1 cellular context compared by ENCODE assay signal in the genomic region with DNA sequence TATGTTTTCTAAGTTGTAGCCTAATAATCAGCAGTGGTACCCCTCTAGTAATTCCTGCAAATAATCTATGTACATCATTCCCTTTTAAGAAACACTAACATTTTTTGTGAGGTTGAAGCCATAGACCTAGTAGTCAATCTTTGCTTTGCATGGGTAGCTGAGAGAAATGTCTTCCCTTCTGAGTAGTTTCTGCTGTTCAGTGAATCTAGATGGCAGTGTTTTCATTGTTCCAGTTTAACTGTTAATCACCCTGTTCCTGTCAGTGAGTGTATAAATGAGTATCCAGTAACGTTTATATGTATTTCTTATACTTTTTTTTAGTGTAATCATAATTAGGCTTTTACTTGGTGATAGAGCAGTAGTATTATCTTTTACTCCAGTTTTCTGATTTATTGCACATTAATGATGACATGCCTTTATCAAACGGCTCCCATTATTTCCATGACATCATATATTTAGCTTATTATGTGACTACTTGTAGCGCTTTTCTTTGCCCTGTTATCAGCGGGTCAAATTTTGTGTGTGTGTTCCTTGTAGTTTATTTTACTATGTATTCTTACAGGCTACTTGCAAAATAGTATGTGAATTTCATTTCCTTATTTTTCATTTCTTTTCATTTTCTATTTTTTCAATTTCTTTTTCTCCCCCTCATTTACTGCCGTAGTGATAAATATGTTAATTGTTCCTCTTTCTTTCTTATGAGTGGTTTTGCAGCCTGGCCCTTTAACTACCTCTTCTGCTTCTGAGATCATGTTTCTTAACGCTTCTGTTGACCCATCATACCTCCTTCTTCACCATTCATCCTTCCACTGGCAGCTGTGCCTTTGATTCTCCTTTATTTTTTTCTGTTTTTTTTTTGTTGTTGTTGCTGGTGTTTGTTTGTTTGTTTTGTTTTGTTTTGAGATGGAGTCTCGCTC.
A peak's percentile ranks its signal among the peaks of the same experiment; 100 is the strongest.
TF ChIP-seq lines count a peak whose summit lies in the region.

No MANE protein-coding gene starts in this region.

TF ChIP-seq in HEK293, 187 proteins besides CTCF, POLR2A, EP300 and RAD21 (continued from another document and continues in another):
- TF ChIP-seq, protein P1, sequence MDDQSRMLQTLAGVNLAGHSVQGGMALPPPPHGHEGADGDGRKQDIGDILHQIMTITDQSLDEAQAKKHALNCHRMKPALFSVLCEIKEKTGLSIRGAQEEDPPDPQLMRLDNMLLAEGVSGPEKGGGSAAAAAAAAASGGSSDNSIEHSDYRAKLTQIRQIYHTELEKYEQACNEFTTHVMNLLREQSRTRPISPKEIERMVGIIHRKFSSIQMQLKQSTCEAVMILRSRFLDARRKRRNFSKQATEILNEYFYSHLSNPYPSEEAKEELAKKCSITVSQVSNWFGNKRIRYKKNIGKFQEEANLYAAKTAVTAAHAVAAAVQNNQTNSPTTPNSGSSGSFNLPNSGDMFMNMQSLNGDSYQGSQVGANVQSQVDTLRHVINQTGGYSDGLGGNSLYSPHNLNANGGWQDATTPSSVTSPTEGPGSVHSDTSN (CRISPR knock-in tag; IDR thresholded peaks at IDR 0.05) = no peak
- TF ChIP-seq ZNF211 (tag by site-specific recombination; IDR thresholded peaks at IDR 0.05; ENCODE audit: low read depth) (no peak), ZNF701 (tag by site-specific recombination; IDR thresholded peaks at IDR 0.05) (no peak), ZNF521 (tag by site-specific recombination; IDR thresholded peaks at IDR 0.05) (no peak), ZBTB21 (tag by site-specific recombination; IDR thresholded peaks at IDR 0.05) (peak; percentile 48; the same call in 1 of the 2 replicates), ZNF10 (tag by site-specific recombination; IDR thresholded peaks at IDR 0.05) (no peak), ZNF830 (tag by site-specific recombination; IDR thresholded peaks at IDR 0.05; ENCODE audit: low read depth) (no peak), ZNF560 (tag by site-specific recombination; IDR thresholded peaks at IDR 0.05; ENCODE audit: borderline replicate concordance) (no peak), ZBTB48 (tag by site-specific recombination; IDR thresholded peaks at IDR 0.05) (no peak), ZNF391 (tag by site-specific recombination; IDR thresholded peaks at IDR 0.05; ENCODE audit: borderline replicate concordance, low read depth) (no peak), ZNF37A (tag by site-specific recombination; IDR thresholded peaks at IDR 0.05) (no peak), ZNF214 (tag by site-specific recombination; IDR thresholded peaks at IDR 0.05; ENCODE audit: borderline replicate concordance) (no peak), ZEB2 (tag by site-specific recombination; IDR thresholded peaks at IDR 0.05) (peak; percentile 90), MEIS1 (CRISPR knock-in tag; IDR thresholded peaks at IDR 0.05; ENCODE audit: borderline replicate concordance) (no peak), KLF16 (tag by site-specific recombination; IDR thresholded peaks at IDR 0.05) (peak; percentile 56), ZNF473 (tag by site-specific recombination; IDR thresholded peaks at IDR 0.05) (no peak), ZNF510 (tag by site-specific recombination; IDR thresholded peaks at IDR 0.05; ENCODE audit: insufficient replicate concordance) (no peak), ZNF792 (tag by site-specific recombination; IDR thresholded peaks at IDR 0.05) (no peak), ZNF354C (tag by site-specific recombination; IDR thresholded peaks at IDR 0.05; ENCODE audit: borderline replicate concordance, low read depth) (no peak), ZFP37 (tag by site-specific recombination; IDR thresholded peaks at IDR 0.05) (no peak), REPIN1 (tag by site-specific recombination; IDR thresholded peaks at IDR 0.05; ENCODE audit: low read depth) (no peak), ZNF133 (tag by site-specific recombination; IDR thresholded peaks at IDR 0.05) (no peak), ZNF48 (tag by site-specific recombination; IDR thresholded peaks at IDR 0.05) (no peak), TCF7L2 (IDR thresholded peaks at IDR 0.05; ENCODE audit: borderline replicate concordance, low read depth, low read length) (no peak), ZNF114 (tag by site-specific recombination; IDR thresholded peaks at IDR 0.05) (no peak), ZNF239 (tag by site-specific recombination; IDR thresholded peaks at IDR 0.05) (no peak), ZNF274 (IDR thresholded peaks at IDR 0.05; ENCODE audit: low read length) (no peak), ZNF274 (tag by site-specific recombination; IDR thresholded peaks at IDR 0.05; ENCODE audit: borderline replicate concordance) (no peak), ZNF223 (tag by site-specific recombination; IDR thresholded peaks at IDR 0.05) (no peak), ZNF76 (tag by site-specific recombination; IDR thresholded peaks at IDR 0.05; ENCODE audit: borderline replicate concordance, low read depth) (0 out of 2 replicates have a peak, but pooled peaks have one; percentile 20), ZNF184 (tag by site-specific recombination; IDR thresholded peaks at IDR 0.05) (no peak), KLF8 (tag by site-specific recombination; IDR thresholded peaks at IDR 0.05) (peak; percentile 58; the same call in 1 of the 2 replicates), SP2 (tag by site-specific recombination; IDR thresholded peaks at IDR 0.05) (no peak), ZNF16 (tag by site-specific recombination; IDR thresholded peaks at IDR 0.05; ENCODE audit: low read depth) (no peak), ZNF791 (tag by site-specific recombination; IDR thresholded peaks at IDR 0.05) (no peak), ZNF555 (tag by site-specific recombination; conservative IDR thresholded peaks at IDR 0.05) (no peak)
- TF ChIP-seq, protein P2, sequence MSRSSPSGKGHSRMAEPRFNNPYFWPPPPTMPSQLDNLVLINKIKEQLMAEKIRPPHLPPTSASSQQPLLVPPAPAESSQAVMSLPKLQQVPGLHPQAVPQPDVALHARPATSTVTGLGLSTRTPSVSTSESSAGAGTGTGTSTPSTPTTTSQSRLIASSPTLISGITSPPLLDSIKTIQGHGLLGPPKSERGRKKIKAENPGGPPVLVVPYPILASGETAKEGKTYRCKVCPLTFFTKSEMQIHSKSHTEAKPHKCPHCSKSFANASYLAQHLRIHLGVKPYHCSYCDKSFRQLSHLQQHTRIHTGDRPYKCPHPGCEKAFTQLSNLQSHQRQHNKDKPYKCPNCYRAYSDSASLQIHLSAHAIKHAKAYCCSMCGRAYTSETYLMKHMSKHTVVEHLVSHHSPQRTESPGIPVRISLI (tag by site-specific recombination; IDR thresholded peaks at IDR 0.05) = 0 out of 2 replicates have a peak, but pooled peaks have one; percentile 13
- TF ChIP-seq, protein P3, sequence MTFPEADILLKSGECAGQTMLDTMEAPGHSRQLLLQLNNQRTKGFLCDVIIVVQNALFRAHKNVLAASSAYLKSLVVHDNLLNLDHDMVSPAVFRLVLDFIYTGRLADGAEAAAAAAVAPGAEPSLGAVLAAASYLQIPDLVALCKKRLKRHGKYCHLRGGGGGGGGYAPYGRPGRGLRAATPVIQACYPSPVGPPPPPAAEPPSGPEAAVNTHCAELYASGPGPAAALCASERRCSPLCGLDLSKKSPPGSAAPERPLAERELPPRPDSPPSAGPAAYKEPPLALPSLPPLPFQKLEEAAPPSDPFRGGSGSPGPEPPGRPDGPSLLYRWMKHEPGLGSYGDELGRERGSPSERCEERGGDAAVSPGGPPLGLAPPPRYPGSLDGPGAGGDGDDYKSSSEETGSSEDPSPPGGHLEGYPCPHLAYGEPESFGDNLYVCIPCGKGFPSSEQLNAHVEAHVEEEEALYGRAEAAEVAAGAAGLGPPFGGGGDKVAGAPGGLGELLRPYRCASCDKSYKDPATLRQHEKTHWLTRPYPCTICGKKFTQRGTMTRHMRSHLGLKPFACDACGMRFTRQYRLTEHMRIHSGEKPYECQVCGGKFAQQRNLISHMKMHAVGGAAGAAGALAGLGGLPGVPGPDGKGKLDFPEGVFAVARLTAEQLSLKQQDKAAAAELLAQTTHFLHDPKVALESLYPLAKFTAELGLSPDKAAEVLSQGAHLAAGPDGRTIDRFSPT (tag by site-specific recombination; IDR thresholded peaks at IDR 0.05) = peak; percentile 52
- TF ChIP-seq, protein P4, sequence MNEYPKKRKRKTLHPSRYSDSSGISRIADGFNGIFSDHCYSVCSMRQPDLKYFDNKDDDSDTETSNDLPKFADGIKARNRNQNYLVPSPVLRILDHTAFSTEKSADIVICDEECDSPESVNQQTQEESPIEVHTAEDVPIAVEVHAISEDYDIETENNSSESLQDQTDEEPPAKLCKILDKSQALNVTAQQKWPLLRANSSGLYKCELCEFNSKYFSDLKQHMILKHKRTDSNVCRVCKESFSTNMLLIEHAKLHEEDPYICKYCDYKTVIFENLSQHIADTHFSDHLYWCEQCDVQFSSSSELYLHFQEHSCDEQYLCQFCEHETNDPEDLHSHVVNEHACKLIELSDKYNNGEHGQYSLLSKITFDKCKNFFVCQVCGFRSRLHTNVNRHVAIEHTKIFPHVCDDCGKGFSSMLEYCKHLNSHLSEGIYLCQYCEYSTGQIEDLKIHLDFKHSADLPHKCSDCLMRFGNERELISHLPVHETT (tag by site-specific recombination; IDR thresholded peaks at IDR 0.05) = peak; percentile 53; the same call in 1 of the 2 replicates
- TF ChIP-seq, protein P5, sequence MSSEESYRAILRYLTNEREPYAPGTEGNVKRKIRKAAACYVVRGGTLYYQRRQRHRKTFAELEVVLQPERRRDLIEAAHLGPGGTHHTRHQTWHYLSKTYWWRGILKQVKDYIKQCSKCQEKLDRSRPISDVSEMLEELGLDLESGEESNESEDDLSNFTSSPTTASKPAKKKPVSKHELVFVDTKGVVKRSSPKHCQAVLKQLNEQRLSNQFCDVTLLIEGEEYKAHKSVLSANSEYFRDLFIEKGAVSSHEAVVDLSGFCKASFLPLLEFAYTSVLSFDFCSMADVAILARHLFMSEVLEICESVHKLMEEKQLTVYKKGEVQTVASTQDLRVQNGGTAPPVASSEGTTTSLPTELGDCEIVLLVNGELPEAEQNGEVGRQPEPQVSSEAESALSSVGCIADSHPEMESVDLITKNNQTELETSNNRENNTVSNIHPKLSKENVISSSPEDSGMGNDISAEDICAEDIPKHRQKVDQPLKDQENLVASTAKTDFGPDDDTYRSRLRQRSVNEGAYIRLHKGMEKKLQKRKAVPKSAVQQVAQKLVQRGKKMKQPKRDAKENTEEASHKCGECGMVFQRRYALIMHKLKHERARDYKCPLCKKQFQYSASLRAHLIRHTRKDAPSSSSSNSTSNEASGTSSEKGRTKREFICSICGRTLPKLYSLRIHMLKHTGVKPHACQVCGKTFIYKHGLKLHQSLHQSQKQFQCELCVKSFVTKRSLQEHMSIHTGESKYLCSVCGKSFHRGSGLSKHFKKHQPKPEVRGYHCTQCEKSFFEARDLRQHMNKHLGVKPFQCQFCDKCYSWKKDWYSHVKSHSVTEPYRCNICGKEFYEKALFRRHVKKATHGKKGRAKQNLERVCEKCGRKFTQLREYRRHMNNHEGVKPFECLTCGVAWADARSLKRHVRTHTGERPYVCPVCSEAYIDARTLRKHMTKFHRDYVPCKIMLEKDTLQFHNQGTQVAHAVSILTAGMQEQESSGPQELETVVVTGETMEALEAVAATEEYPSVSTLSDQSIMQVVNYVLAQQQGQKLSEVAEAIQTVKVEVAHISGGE (tag by site-specific recombination; conservative IDR thresholded peaks at IDR 0.05; ENCODE audit: low read depth) = 0 out of 2 replicates have a peak, but pooled peaks have one; percentile 24
- TF ChIP-seq, protein P6, sequence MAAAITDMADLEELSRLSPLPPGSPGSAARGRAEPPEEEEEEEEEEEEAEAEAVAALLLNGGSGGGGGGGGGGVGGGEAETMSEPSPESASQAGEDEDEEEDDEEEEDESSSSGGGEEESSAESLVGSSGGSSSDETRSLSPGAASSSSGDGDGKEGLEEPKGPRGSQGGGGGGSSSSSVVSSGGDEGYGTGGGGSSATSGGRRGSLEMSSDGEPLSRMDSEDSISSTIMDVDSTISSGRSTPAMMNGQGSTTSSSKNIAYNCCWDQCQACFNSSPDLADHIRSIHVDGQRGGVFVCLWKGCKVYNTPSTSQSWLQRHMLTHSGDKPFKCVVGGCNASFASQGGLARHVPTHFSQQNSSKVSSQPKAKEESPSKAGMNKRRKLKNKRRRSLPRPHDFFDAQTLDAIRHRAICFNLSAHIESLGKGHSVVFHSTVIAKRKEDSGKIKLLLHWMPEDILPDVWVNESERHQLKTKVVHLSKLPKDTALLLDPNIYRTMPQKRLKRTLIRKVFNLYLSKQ (tag by site-specific recombination; IDR thresholded peaks at IDR 0.05; ENCODE audit: borderline replicate concordance) = 0 out of 2 replicates have a peak, but pooled peaks have one; percentile 72
- TF ChIP-seq, protein P7, sequence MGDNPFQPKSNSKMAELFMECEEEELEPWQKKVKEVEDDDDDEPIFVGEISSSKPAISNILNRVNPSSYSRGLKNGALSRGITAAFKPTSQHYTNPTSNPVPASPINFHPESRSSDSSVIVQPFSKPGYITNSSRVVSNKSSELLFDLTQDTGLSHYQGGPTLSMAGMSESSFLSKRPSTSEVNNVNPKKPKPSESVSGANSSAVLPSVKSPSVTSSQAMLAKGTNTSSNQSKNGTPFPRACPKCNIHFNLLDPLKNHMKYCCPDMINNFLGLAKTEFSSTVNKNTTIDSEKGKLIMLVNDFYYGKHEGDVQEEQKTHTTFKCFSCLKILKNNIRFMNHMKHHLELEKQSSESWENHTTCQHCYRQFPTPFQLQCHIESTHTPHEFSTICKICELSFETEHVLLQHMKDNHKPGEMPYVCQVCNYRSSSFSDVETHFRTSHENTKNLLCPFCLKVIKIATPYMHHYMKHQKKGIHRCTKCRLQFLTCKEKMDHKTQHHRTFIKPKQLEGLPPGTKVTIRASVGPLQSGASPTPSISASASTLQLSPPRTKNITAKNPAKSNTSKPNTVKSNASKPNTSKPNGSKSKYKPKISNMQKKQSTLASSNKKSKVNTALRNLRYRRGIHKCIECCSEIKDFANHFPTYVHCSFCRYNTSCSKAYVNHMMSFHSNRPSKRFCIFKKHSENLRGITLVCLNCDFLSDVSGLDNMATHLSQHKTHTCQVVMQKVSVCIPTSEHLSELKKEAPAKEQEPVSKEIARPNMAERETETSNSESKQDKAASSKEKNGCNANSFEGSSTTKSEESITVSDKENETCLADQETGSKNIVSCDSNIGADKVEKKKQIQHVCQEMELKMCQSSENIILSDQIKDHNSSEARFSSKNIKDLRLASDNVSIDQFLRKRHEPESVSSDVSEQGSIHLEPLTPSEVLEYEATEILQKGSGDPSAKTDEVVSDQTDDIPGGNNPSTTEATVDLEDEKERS (tag by site-specific recombination; IDR thresholded peaks at IDR 0.05) = no peak
- TF ChIP-seq, protein P8, sequence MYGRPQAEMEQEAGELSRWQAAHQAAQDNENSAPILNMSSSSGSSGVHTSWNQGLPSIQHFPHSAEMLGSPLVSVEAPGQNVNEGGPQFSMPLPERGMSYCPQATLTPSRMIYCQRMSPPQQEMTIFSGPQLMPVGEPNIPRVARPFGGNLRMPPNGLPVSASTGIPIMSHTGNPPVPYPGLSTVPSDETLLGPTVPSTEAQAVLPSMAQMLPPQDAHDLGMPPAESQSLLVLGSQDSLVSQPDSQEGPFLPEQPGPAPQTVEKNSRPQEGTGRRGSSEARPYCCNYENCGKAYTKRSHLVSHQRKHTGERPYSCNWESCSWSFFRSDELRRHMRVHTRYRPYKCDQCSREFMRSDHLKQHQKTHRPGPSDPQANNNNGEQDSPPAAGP (tag by site-specific recombination; IDR thresholded peaks at IDR 0.05) = no peak
- TF ChIP-seq, protein P9, sequence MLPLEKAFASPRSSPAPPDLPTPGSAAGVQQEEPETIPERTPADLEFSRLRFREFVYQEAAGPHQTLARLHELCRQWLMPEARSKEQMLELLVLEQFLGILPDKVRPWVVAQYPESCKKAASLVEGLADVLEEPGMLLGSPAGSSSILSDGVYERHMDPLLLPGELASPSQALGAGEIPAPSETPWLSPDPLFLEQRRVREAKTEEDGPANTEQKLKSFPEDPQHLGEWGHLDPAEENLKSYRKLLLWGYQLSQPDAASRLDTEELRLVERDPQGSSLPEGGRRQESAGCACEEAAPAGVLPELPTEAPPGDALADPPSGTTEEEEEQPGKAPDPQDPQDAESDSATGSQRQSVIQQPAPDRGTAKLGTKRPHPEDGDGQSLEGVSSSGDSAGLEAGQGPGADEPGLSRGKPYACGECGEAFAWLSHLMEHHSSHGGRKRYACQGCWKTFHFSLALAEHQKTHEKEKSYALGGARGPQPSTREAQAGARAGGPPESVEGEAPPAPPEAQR (tag by site-specific recombination; IDR thresholded peaks at IDR 0.05) = no peak
